ENCODE assay signal across 13 cellular contexts in the genomic region with DNA sequence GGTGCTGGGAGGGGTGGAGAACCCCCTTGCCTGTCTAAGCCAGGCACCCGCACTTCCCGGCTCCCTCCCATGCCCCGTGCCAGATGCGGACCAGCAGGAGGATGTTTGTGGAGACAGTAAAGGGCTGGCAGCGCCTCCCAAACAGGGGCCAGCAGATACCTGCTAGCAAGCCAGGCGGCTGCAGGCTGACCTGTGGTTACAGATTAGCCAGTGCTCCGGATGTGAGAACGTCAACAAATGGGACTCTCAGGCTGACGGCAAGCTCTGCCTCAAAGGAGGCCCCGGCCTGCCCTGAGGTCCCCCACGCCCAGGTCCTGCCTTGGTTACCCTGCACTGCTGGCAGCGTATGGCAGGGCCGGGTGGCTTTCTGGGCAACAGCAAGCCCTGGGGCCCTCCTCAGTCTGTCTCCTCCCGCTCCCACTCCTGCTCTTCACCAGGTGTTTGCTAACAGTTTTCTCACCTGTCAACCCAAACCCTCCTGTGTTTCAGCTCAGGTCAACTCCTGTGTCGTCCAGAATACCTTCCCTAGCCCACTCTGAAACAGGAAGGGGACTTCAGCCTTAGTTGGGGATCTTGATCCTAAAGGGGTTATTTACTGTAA.
DNase-seq lines count a peak whose midpoint lies in the region; ATAC-seq and FAIRE-seq lines count a peak whose summit lies in the region.
"Had no signal": no experiment of that assay in that cellular context is flagged by ENCODE, and none has a peak within 500 bp of the region (broad histone marks: within the 10 kb centered on the region; RNA-seq: fewer than 3 reads in every experiment).

No MANE protein-coding gene starts in this region.

- no peak overlapping the region for H3K27ac Mint-ChIP-seq in naive thymus-derived CD8-positive, alpha-beta T cell
- H3K27ac Mint-ChIP-seq: H9 had no signal

- no peak overlapping the region for H3K4me2 ChIP-seq in trophoblast cell (ENCODE audit: low read length)

- no peak overlapping the region for H2BK5ac ChIP-seq in trophoblast cell (ENCODE audit: low read depth, low read length, poor library complexity)

- H4K12ac ChIP-seq in trophoblast cell (ENCODE audit: low read depth, low read length): no peak overlapping the region

- no peak overlapping the region for H2BK12ac ChIP-seq in trophoblast cell (ENCODE audit: low read length)

- no peak for ATAC-seq in naive thymus-derived CD8-positive, alpha-beta T cell
- ATAC-seq: naive thymus-derived CD4-positive, alpha-beta T cell had no signal

- H3K79me2 ChIP-seq in trophoblast cell (ENCODE audit: control insufficient read depth, insufficient read depth, low read length, poor library complexity): no peaks in the 10 kb centered on the region

- H3K18ac ChIP-seq in trophoblast cell (ENCODE audit: low read length): no peak overlapping the region

- FAIRE-seq in islet of Langerhans (lab: Jason Lieb, UNC): peak; percentile 85

- H3K9me3 ChIP-seq in trophoblast cell (ENCODE audit: insufficient read depth, low read depth, low read length): no peaks in the 10 kb centered on the region
- H3K9me3 ChIP-seq: spleen, upper lobe of left lung had no signal

- no peak overlapping the region for H3K27ac ChIP-seq in trophoblast cell (ENCODE audit: low read depth, low read length)
- H3K27ac ChIP-seq: spleen, upper lobe of left lung had no signal

- no peak overlapping the region for H3K4me3 Mint-ChIP-seq in naive thymus-derived CD8-positive, alpha-beta T cell
- H3K4me3 Mint-ChIP-seq: H9; naive thymus-derived CD4-positive, alpha-beta T cell had no signal

- no CpG with 5 or more reads among the region's 15 CpGs for WGBS in trophoblast cell (ENCODE audit: extremely low coverage, insufficient coverage, insufficient read length)

- H3K79me1 ChIP-seq in trophoblast cell (ENCODE audit: low read length): no peaks in the 10 kb centered on the region

- POLR2A ChIA-PET in naive thymus-derived CD8-positive, alpha-beta T cell (lab: Charles Lee): no interaction called here

- peak; percentile 11 for DNase-seq in stimulated activated CD4-positive, alpha-beta T cell treated with anti-CD3 and anti-CD28 coated beads, Interleukin-15, amount 100 ng/mL, for 24 hours
- no peak for DNase-seq in stimulated activated CD4-positive, alpha-beta T cell treated with anti-CD3 and anti-CD28 coated beads, Interleukin-4, amount 100 ng/mL, for 1 hour
- DNase-seq in HuH-7 (ENCODE audit: low spot score): peak; percentile 87
- no peak for DNase-seq in trophoblast cell
- no peak for DNase-seq in islet precursor cell
- no peak for DNase-seq in SIG-M5 treated with dmso at 0.1 percent for 504 hours (lab: John Stamatoyannopoulos, UW; ENCODE audit: unreplicated experiment)
- DNase-seq in naive thymus-derived CD8-positive, alpha-beta T cell: no peak
- DNase-seq: H9; Kasumi-1; naive thymus-derived CD4-positive, alpha-beta T cell; spleen; upper lobe of left lung had no signal

- H3K36me3 Mint-ChIP-seq in naive thymus-derived CD8-positive, alpha-beta T cell: no peaks in the 10 kb centered on the region

- H4K91ac ChIP-seq in trophoblast cell (ENCODE audit: low read depth, low read length): no peak overlapping the region

- H3K27me3 ChIP-seq in trophoblast cell (ENCODE audit: insufficient read depth, low read length): no peaks in the 10 kb centered on the region
- H3K27me3 ChIP-seq: spleen, upper lobe of left lung had no signal

- H3K36me3 ChIP-seq in trophoblast cell (ENCODE audit: control insufficient read depth in 1 of 2, insufficient read depth in 2 of 2, low read length in 2 of 2): peaks cover 0 to 7% of the 10 kb centered on the region in 2 experiments
- H3K36me3 ChIP-seq: spleen, upper lobe of left lung had no signal

- H3K9ac ChIP-seq in trophoblast cell (ENCODE audit: low read length): no peak overlapping the region

- H2BK120ac ChIP-seq in trophoblast cell (ENCODE audit: insufficient read depth, low read length, poor library complexity): no peak overlapping the region

- no peak overlapping the region for H2AFZ ChIP-seq in trophoblast cell (ENCODE audit: insufficient read depth, low read length, poor library complexity)

- H3K14ac ChIP-seq in trophoblast cell (ENCODE audit: low read length): no peak overlapping the region

- no peak overlapping the region for H3K4ac ChIP-seq in trophoblast cell (ENCODE audit: low read depth, low read length)

- peaks cover 1 to 12% (median 7%) of the 10 kb centered on the region in 4 donors for H3K4me1 Mint-ChIP-seq in naive thymus-derived CD8-positive, alpha-beta T cell

- H2AK5ac ChIP-seq in trophoblast cell (ENCODE audit: low read length): no peak overlapping the region

- H3K9me3 Mint-ChIP-seq in naive thymus-derived CD8-positive, alpha-beta T cell: no peaks in the 10 kb centered on the region
- H3K9me3 Mint-ChIP-seq: H9; naive thymus-derived CD4-positive, alpha-beta T cell had no signal

- no peaks in the 10 kb centered on the region for H3K4me1 ChIP-seq in trophoblast cell (ENCODE audit: control insufficient read depth in 1 of 2, insufficient read depth in 2 of 2, low read length in 2 of 2)

- H3K27me3 Mint-ChIP-seq in naive thymus-derived CD8-positive, alpha-beta T cell: peaks cover 0 to 5% (median under 1%) of the 10 kb centered on the region in 5 donors

- no peak overlapping the region for H3K23ac ChIP-seq in trophoblast cell (ENCODE audit: low read length)

- no peak overlapping the region for H4K8ac ChIP-seq in trophoblast cell (ENCODE audit: low read depth, low read length)

- no peak overlapping the region for H3K4me3 ChIP-seq in trophoblast cell (ENCODE audit: low read depth, low read length)
- H3K4me3 ChIP-seq: spleen, upper lobe of left lung had no signal

Comparison
In these comparisons a context has a peak if more than half of its experiments do, and no peak if none do; other contexts are left out.
1. DNase-seq: peak in stimulated activated CD4-positive, alpha-beta T cell treated with anti-CD3 and anti-CD28 coated beads, Interleukin-15, amount 100 ng/mL, for 24 hours (single experiment) and HuH-7 (single experiment); none in stimulated activated CD4-positive, alpha-beta T cell treated with anti-CD3 and anti-CD28 coated beads, Interleukin-4, amount 100 ng/mL, for 1 hour (single experiment), trophoblast cell (0 of 2), islet precursor cell (single experiment), SIG-M5 treated with dmso at 0.1 percent for 504 hours (single experiment) and naive thymus-derived CD8-positive, alpha-beta T cell (0 of 10).